In the genomic region with DNA sequence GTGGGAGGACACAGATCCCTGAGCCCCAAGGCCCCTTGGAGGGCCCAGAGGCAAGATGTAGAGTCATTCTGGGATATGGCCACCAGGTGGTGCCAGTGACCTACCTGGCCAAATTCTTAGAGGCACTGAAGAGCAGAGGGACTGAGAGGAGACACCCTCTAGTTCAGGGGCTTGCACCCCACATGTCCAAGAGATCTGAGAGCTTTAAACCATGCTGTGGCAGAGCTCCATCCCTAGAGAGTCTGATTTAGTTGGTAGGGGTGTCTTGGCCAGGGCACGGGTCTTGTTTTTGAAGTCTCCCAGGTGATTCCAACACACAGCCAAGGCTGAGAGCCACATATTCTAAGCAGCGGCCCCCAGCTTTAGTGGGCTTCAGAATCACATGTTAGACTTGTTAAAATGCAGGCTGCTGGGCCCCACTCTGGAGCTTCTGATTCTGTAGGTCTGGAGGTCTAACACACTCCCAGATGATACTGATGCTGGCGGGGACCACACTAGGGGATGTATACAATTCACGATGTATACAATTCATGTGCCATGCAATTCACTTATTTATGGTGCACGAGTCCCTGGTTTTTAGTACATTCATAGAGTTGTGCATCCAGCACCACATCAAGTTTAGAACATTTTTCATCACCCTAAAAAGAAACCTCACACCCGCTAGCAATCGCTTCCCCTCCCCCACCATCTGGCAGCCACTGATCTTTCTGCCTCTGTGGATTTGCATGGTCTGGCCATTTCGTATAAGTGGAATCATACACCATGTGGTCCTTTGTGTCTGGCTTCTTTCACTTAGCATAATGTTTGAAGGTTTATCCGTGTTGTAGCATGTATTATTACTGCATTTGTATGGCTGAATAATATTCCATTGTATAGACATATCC, we compare ENCODE assay signal across 8 cellular contexts. TPM values are rescaled to one million over a fixed set of nuclear protein-coding genes. Genes with fewer than 3 reads are reported as not detected.
DNase-seq lines count a peak whose midpoint lies in the region; ATAC-seq and TF ChIP-seq lines count a peak whose summit lies in the region.

No MANE protein-coding gene starts in this region.

- no peaks in the 10 kb centered on the region for H3K27me3 Mint-ChIP-seq in progenitor cell of endocrine pancreas

- intact Hi-C loops in vagina (cut with DNase I): loop anchor here (2.0 to 5.0 kb wide), 2 partner anchors 209 to 327 kb away; no protein-coding TSS in a partner anchor

- H3K36me3 Mint-ChIP-seq in progenitor cell of endocrine pancreas (ENCODE audit: insufficient read depth): no peaks in the 10 kb centered on the region

- H3K27ac Mint-ChIP-seq in progenitor cell of endocrine pancreas: no peak overlapping the region

- no peak overlapping the region for H3K4me3 Mint-ChIP-seq in progenitor cell of endocrine pancreas (ENCODE audit: low read depth)

- H3K4me3 ChIP-seq in SJSA1 (no peak overlapping the region), vagina (no peak overlapping the region)

- DNase-seq in ELR (ENCODE audit: low read depth) (peak; percentile 64), HuH-7 (ENCODE audit: low spot score) (peak; percentile 66), SJSA1 (ENCODE audit: low read depth in 1 of 2, low spot score in 2 of 2) (peak; percentile 65), glomerular visceral epithelial cell (ENCODE audit: extremely low spot score) (peak; percentile 70), progenitor cell of endocrine pancreas (ENCODE audit: low spot score, unreplicated experiment) (peak; percentile 65), vagina (ENCODE audit: extremely low spot score in 2 of 2) (no peak)
- DNase-seq in activated naive CD4-positive, alpha-beta T cell (lab: John Stamatoyannopoulos, UW): peak; percentile 47 to 64 (median 54)

- no peaks in the 10 kb centered on the region for H3K9me3 Mint-ChIP-seq in progenitor cell of endocrine pancreas (ENCODE audit: low read depth)

- ATAC-seq in GM21381 (IDR thresholded peaks at IDR 0.05; ENCODE audit: unreplicated experiment): no peak

- no peaks in the 10 kb centered on the region for H3K4me1 Mint-ChIP-seq in progenitor cell of endocrine pancreas (ENCODE audit: low read depth)

- no peaks in the 10 kb centered on the region for H3K9me3 ChIP-seq in SJSA1 (replicated peaks)
- no peaks in the 10 kb centered on the region for H3K9me3 ChIP-seq in vagina

- H3K4me1 ChIP-seq in SJSA1 (replicated peaks) (peaks cover 20% of the 10 kb centered on the region), vagina (no peaks in the 10 kb centered on the region)

- H3K27ac ChIP-seq in SJSA1 (no peak overlapping the region), vagina (no peak overlapping the region)

- H3K27me3 ChIP-seq in SJSA1 (replicated peaks) (no peaks in the 10 kb centered on the region), vagina (no peaks in the 10 kb centered on the region)

- TF ChIP-seq POLR2A in vagina (IDR thresholded peaks at IDR 0.05): no peak

- TF ChIP-seq CTCF in progenitor cell of endocrine pancreas (IDR thresholded peaks at IDR 0.05; ENCODE audit: unreplicated experiment) (peak; percentile 89), vagina (IDR thresholded peaks at IDR 0.05) (peak; percentile 87 to 95 (median 92))

- H3K36me3 ChIP-seq in SJSA1 (no peaks in the 10 kb centered on the region), vagina (no peaks in the 10 kb centered on the region)

RNA-seq across cellular contexts. Expression of a gene that starts 52.3 kb away (rescaled TPM):
- total RNA-seq in SJSA1 (2014; rRNA removed; shearing (Covaris generic)): not detected in 2 replicates
- total RNA-seq in progenitor cell of endocrine pancreas: not detected in 2 replicates
- total RNA-seq in vagina: 20.9 TPM

Comparison
In these comparisons a context has a peak if more than half of its experiments do, and no peak if none do; other contexts are left out.
1. DNase-seq: peak in ELR (single experiment), HuH-7 (single experiment), SJSA1 (2 of 2), activated naive CD4-positive, alpha-beta T cell (4 of 4), glomerular visceral epithelial cell (single experiment) and progenitor cell of endocrine pancreas (single experiment); none in vagina (0 of 2).
2. RNA of a gene that starts 52.3 kb away (total RNA-seq): 20.9 TPM in vagina (single experiment); not detected in SJSA1 and not detected in progenitor cell of endocrine pancreas; every median in the first group is over 10 times any median in the second.